In genomic region chr19:46533085-46534081, GRCh38 we compare ENCODE assay signal across 1 cellular context.
TF ChIP-seq lines count a peak whose summit lies in the region.

No MANE protein-coding gene starts in this region.

TF ChIP-seq in SK-N-SH treated with all-trans-retinoic acid at 6 μM for 48 hours, 23 proteins besides CTCF, POLR2A, EP300 and RAD21 (continued from another document):
- TF ChIP-seq, protein P1, sequence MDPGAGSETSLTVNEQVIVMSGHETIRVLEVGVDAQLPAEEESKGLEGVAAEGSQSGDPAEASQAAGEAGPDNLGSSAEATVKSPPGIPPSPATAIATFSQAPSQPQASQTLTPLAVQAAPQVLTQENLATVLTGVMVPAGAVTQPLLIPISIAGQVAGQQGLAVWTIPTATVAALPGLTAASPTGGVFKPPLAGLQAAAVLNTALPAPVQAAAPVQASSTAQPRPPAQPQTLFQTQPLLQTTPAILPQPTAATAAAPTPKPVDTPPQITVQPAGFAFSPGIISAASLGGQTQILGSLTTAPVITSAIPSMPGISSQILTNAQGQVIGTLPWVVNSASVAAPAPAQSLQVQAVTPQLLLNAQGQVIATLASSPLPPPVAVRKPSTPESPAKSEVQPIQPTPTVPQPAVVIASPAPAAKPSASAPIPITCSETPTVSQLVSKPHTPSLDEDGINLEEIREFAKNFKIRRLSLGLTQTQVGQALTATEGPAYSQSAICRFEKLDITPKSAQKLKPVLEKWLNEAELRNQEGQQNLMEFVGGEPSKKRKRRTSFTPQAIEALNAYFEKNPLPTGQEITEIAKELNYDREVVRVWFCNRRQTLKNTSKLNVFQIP (CRISPR knock-in tag; IDR thresholded peaks at IDR 0.05; ENCODE audit: borderline replicate concordance, low read depth) = no peak
- TF ChIP-seq ZNF70 (CRISPR knock-in tag; IDR thresholded peaks at IDR 0.05) (no peak), BACH2 (CRISPR knock-in tag; IDR thresholded peaks at IDR 0.05; ENCODE audit: borderline replicate concordance) (no peak)
